In genomic region chr12:54589964-54590363, GRCh38 we compare ENCODE assay signal across 22 cellular contexts. TPM values are rescaled to one million over a fixed set of nuclear protein-coding genes. Genes with fewer than 3 reads are reported as not detected.
"Had no signal": no experiment of that assay in that cellular context is flagged by ENCODE, and none has a peak within 500 bp of the region (broad histone marks: within the 10 kb centered on the region; RNA-seq: fewer than 3 reads in every experiment).

No MANE protein-coding gene starts in this region.

- H3K27ac ChIP-seq: epithelial cell of prostate, lower lobe of right lung, neutrophil, testis, upper lobe of right lung, WERI-Rb-1 had no signal

- H3K36me3 ChIP-seq: heart left ventricle, lower lobe of right lung, neutrophil, upper lobe of right lung, WERI-Rb-1 had no signal

- H3K27ac Mint-ChIP-seq: activated CD4-positive, alpha-beta memory T cell treated with anti-CD3 and anti-CD28 coated beads, Interleukin-2, amount 10 ng/mL, durations not matched to agents 7 days and 5 days; activated CD4-positive, alpha-beta T cell treated with anti-CD3 and anti-CD28 coated beads for 36 hours; activated T-cell treated with anti-CD3 and anti-CD28 coated beads, Interleukin-2, amount 50 U/mL, for 24 hours; dendritic cell treated with granulocyte-macrophage colony-stimulating factor and Interleukin-4, amounts not matched to agents 40 ng/mL and 50 ng/mL, for 4 days; immature natural killer cell; stimulated activated naive CD8-positive, alpha-beta T cell treated with anti-CD3 and anti-CD28 coated beads, Interleukin-15, Interleukin-2, amounts not matched to agents 100 ng/mL and 50 ng/mL, for 24 hours; T-helper 1 cell treated with Interleukin-12 subunit alpha and Interleukin-12 subunit beta and Interleukin-4 antibody, amounts not matched to agents 30 μg/mL and 1 μg/mL, for 36 hours had no signal

- ATAC-seq: activated CD4-positive, alpha-beta T cell treated with anti-CD3 and anti-CD28 coated beads for 36 hours; heart left ventricle; lower lobe of right lung; upper lobe of right lung had no signal

- H3K4me3 ChIP-seq: heart left ventricle, lower lobe of right lung, testis, upper lobe of right lung had no signal

- H3K9me3 ChIP-seq: heart left ventricle, lower lobe of right lung, neutrophil, testis, upper lobe of right lung had no signal

- H3K9me3 Mint-ChIP-seq: activated CD4-positive, alpha-beta memory T cell treated with anti-CD3 and anti-CD28 coated beads, Interleukin-2, amount 10 ng/mL, durations not matched to agents 7 days and 5 days; activated T-cell treated with anti-CD3 and anti-CD28 coated beads, Interleukin-2, amount 50 U/mL, for 24 hours; dendritic cell treated with granulocyte-macrophage colony-stimulating factor and Interleukin-4, amounts not matched to agents 40 ng/mL and 50 ng/mL, for 4 days; immature natural killer cell; stimulated activated naive CD8-positive, alpha-beta T cell treated with anti-CD3 and anti-CD28 coated beads, Interleukin-15, Interleukin-2, amounts not matched to agents 100 ng/mL and 50 ng/mL, for 24 hours; T-helper 1 cell treated with Interleukin-12 subunit alpha and Interleukin-12 subunit beta and Interleukin-4 antibody, amounts not matched to agents 30 μg/mL and 1 μg/mL, for 36 hours had no signal

- H3K27me3 ChIP-seq: testis had no signal

- H3K4me3 Mint-ChIP-seq: activated CD4-positive, alpha-beta memory T cell treated with anti-CD3 and anti-CD28 coated beads, Interleukin-2, amount 10 ng/mL, durations not matched to agents 7 days and 5 days; activated CD4-positive, alpha-beta T cell treated with anti-CD3 and anti-CD28 coated beads for 36 hours; dendritic cell treated with granulocyte-macrophage colony-stimulating factor and Interleukin-4, amounts not matched to agents 40 ng/mL and 50 ng/mL, for 4 days; T-helper 1 cell treated with Interleukin-12 subunit alpha and Interleukin-12 subunit beta and Interleukin-4 antibody, amounts not matched to agents 30 μg/mL and 1 μg/mL, for 36 hours had no signal

- DNase-seq: activated CD4-positive, alpha-beta memory T cell treated with anti-CD3 and anti-CD28 coated beads, Interleukin-2, amount 10 ng/mL, durations not matched to agents 7 days and 5 days; activated CD4-positive, alpha-beta T cell treated with anti-CD3 and anti-CD28 coated beads for 36 hours; activated naive CD4-positive, alpha-beta T cell treated with anti-CD3 and anti-CD28 coated beads, Interleukin-2, amount 50 U/mL, for 16 hours; activated T-cell treated with anti-CD3 and anti-CD28 coated beads, Interleukin-2, amount 50 U/mL, for 24 hours; cerebellar nuclear complex; effector memory CD4-positive, alpha-beta T cell; foreskin melanocyte; heart left ventricle; immature natural killer cell; lower lobe of right lung; midbrain; small intestine; testis; upper lobe of right lung; WERI-Rb-1 had no signal

RNA-seq across cellular contexts. Expression of gene PPP1R1A, which starts 1.5 kb away (rescaled TPM):
- total RNA-seq: activated CD4-positive, alpha-beta memory T cell treated with anti-CD3 and anti-CD28 coated beads, Interleukin-2, amount 10 ng/mL, durations not matched to agents 7 days and 5 days; activated CD4-positive, alpha-beta T cell treated with anti-CD3 and anti-CD28 coated beads for 36 hours; fibroblast of lung; lower lobe of right lung; upper lobe of right lung had no signal
- polyA plus RNA-seq: fibroblast of lung, immature natural killer cell had no signal

RNA-seq across cellular contexts. Expression of gene PDE1B, which starts 40.6 kb away (rescaled TPM):
- total RNA-seq: fibroblast of lung had no signal
- polyA plus RNA-seq: fibroblast of lung had no signal

RNA-seq across cellular contexts. Expression of gene LACRT, which starts 44.7 kb away (rescaled TPM):
- total RNA-seq: activated CD4-positive, alpha-beta memory T cell treated with anti-CD3 and anti-CD28 coated beads, Interleukin-2, amount 10 ng/mL, durations not matched to agents 7 days and 5 days; activated CD4-positive, alpha-beta T cell treated with anti-CD3 and anti-CD28 coated beads for 36 hours; fibroblast of lung; heart left ventricle; lower lobe of right lung; myocyte; testis; upper lobe of right lung had no signal
- polyA plus RNA-seq: fibroblast of lung, heart left ventricle, immature natural killer cell, small intestine had no signal

RNA-seq across cellular contexts. Expression of gene DCD, which starts 58.2 kb away (rescaled TPM):
- total RNA-seq: activated CD4-positive, alpha-beta memory T cell treated with anti-CD3 and anti-CD28 coated beads, Interleukin-2, amount 10 ng/mL, durations not matched to agents 7 days and 5 days; activated CD4-positive, alpha-beta T cell treated with anti-CD3 and anti-CD28 coated beads for 36 hours; fibroblast of lung; heart left ventricle; lower lobe of right lung; myocyte; testis; upper lobe of right lung had no signal
- polyA plus RNA-seq: fibroblast of lung, heart left ventricle, immature natural killer cell, small intestine had no signal
